ENCODE assay signal across 23 cellular contexts in the genomic region with DNA sequence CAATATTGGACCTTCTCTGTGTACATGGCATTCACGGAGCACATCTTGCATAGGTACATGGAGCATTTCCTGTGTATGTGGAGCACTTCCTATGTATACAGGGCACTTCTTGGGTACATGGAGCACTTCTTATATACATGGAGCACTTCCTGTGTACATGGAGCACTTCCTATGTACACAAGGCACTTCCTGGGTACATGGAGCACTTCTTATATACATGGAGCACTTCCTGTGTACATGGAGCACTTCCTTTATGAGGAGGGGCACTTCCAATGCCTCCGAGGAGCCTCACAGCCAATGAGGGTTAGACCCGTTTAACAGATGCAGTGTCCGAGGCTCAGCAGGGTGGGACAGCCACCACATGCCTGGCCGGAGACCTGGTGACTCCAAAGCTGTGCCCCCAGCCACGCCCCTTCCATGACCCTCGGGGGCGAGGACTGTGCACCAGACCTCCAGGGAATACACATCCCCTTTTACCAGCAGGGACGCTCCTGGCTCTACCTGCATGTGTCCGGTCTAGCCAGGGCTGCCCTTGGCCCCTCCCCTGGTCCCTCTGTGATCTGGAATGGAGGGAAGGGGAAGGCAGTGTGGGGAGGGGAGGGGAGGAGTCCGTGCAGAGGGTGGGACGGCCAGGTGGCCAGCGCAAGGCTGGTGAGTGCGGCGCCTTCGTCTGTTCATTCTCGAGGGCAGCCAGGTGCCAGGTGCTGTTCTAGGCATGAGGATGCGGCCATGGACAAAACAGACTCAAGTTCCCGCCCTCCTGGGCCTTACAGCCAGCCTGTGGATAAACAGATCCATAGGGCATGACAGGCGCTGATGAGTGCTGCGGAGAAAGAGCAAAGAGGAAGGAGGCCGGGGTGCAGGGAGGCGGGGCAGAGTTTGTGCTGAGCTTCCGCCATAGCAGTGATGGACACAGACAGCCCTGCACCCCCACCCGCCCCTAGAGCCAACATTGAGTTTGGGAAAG.
"Had no signal": no experiment of that assay in that cellular context is flagged by ENCODE, and none has a peak within 500 bp of the region (broad histone marks: within the 10 kb centered on the region; RNA-seq: fewer than 3 reads in every experiment).

No MANE protein-coding gene starts in this region.

- FAIRE-seq: TTC549, urothelium cell line had no signal

- H3K4me1 ChIP-seq: ascending aorta, foreskin keratinocyte, psoas muscle, tibial nerve had no signal

- H3K9me3 ChIP-seq: ascending aorta, psoas muscle had no signal

- H2AFZ ChIP-seq: parathyroid adenoma had no signal

- ATAC-seq: foreskin keratinocyte, heart right ventricle, left lung, psoas muscle had no signal

- H3K36me3 ChIP-seq: WERI-Rb-1 had no signal

- H3K27ac ChIP-seq: ascending aorta, esophagus muscularis mucosa, foreskin keratinocyte, heart right ventricle, left lung, parathyroid adenoma, psoas muscle, tibial nerve, WERI-Rb-1 had no signal

- H3K4me2 ChIP-seq: smooth muscle cell had no signal

- H3K27me3 ChIP-seq: ascending aorta, esophagus muscularis mucosa, foreskin keratinocyte, heart right ventricle, left lung, tibial nerve had no signal

- DNase-seq: activated CD4-positive, alpha-beta memory T cell treated with anti-CD3 and anti-CD28 coated beads for 36 hours; activated CD4-positive, alpha-beta T cell treated with anti-CD3 and anti-CD28 coated beads, Interleukin-2, amount 10 ng/mL, durations not matched to agents 24 days and 14 days; activated CD4-positive, CD25-positive, alpha-beta regulatory T cell treated with anti-CD3 and anti-CD28 coated beads, Interleukin-2, amount 50 U/mL, for 72 hours; activated CD8-positive, alpha-beta memory T cell treated with anti-CD3 and anti-CD28 coated beads, Interleukin-2, amount 50 U/mL, for 4 hours; activated gamma-delta T cell; activated naive CD4-positive, alpha-beta T cell treated with anti-CD3 and anti-CD28 coated beads, Interleukin-2, amount 10 ng/mL, durations not matched to agents 7 days and 5 days; activated naive CD8-positive, alpha-beta T cell treated with anti-CD3 and anti-CD28 coated beads, Interleukin-2, amount 10 ng/mL, durations not matched to agents 7 days and 5 days; activated T-cell treated with anti-CD3 and anti-CD28 coated beads, Interleukin-2, amount 50 U/mL, for 1 hour; foreskin keratinocyte; heart right ventricle; nucleus accumbens; psoas muscle; stimulated activated naive CD4-positive, alpha-beta T cell treated with Interleukin-2 at 50 U/mL for 16 hours; T-helper 9 cell; WERI-Rb-1 had no signal

- H3K9ac ChIP-seq: parathyroid adenoma had no signal

- H3K4me3 ChIP-seq: ascending aorta, esophagus muscularis mucosa, heart right ventricle, left lung, psoas muscle, smooth muscle cell, tibial nerve had no signal
